13 cellular contexts compared by ENCODE assay signal in genomic region chr12:93145086-93145485, GRCh38.
A peak's percentile ranks its signal among the peaks of the same experiment; 100 is the strongest.
DNase-seq lines count a peak whose midpoint lies in the region; ATAC-seq, FAIRE-seq and TF ChIP-seq lines count a peak whose summit lies in the region.
"Had no signal": no experiment of that assay in that cellular context is flagged by ENCODE, and none has a peak within 500 bp of the region (broad histone marks: within the 10 kb centered on the region; RNA-seq: fewer than 3 reads in every experiment).

No MANE protein-coding gene starts in this region.

- TF ChIP-seq RAD21 in liver (IDR thresholded peaks at IDR 0.05): peak in 1 of 2 donors; percentile 14
- TF ChIP-seq RAD21 in HepG2 (CRISPR knock-in tag; IDR thresholded peaks at IDR 0.05): no peak

- no peaks in the 10 kb centered on the region for H4K20me1 ChIP-seq in HepG2 (ENCODE audit: insufficient read depth, low read length)

- H3K79me2 ChIP-seq in HepG2 (ENCODE audit: insufficient read depth, low read length): no peaks in the 10 kb centered on the region

- no peak for TF ChIP-seq POLR2A in HepG2 (IDR thresholded peaks at IDR 0.05; ENCODE audit: insufficient read depth in 1 of 2, low read depth in 2 of 2, low read length in 2 of 2)

- CTCF ChIA-PET in HepG2 (lab: Yijun Ruan, JAX; ENCODE audit: low intra/inter-chr PET ratio, low total read pairs): no interaction called here

- no peak for TF ChIP-seq EP300 in HepG2 (IDR thresholded peaks at IDR 0.05; ENCODE audit: low read depth in 2 of 2, low read length in 2 of 2)
- no peak for TF ChIP-seq EP300 in HepG2 (CRISPR knock-in tag; IDR thresholded peaks at IDR 0.05; ENCODE audit: borderline replicate concordance)

- POLR2A ChIA-PET in HepG2 (lab: Yijun Ruan, JAX): interaction anchor here (1.9 kb wide), 1 partner anchor 10 kb away, joined by 5 read pairs; no protein-coding TSS in a partner anchor

- H3K4me1 ChIP-seq in liver (ENCODE audit: control insufficient read depth in 4 of 4, insufficient read depth in 4 of 4, low read length in 3 of 4) (peaks cover 0 to 14% (median 2%) of the 10 kb centered on the region in 4 donors), HepG2 (ENCODE audit: insufficient read depth, low read length) (peaks cover 27% of the 10 kb centered on the region), RWPE2 (ENCODE audit: insufficient read depth, poor library complexity, severe bottlenecking) (peaks cover 26% of the 10 kb centered on the region)
- H3K4me1 ChIP-seq: upper lobe of left lung had no signal

- FAIRE-seq in HepG2 (lab: Jason Lieb, UNC): no peak

- ATAC-seq in HepG2: no peak
- ATAC-seq in RWPE2 (ENCODE audit: low read depth): peak; percentile 81
- no peak for ATAC-seq in HG03175 (IDR thresholded peaks at IDR 0.05; ENCODE audit: unreplicated experiment)
- ATAC-seq: activated T-cell treated with anti-CD3 and anti-CD28 coated beads, Interleukin-2, amount 50 U/mL, for 4 hours had no signal

- H3K27ac ChIP-seq in liver (ENCODE audit: low read depth in 1 of 2, low read length in 2 of 2) (peak overlapping the region in 1 of 2 donors; percentile 26), HepG2 (ENCODE audit: extremely low read length, insufficient read depth, low read length) (no peak overlapping the region), RWPE2 (ENCODE audit: poor library complexity, severe bottlenecking) (no peak overlapping the region)
- H3K27ac ChIP-seq: skin epidermis, upper lobe of left lung had no signal

- no TSS peak for BruUV-seq in HepG2 (replicated peaks; lab: Mats Ljungman, UMichigan)

- DNase-seq in HepG2 (ENCODE audit: low spot score) (no peak), RWPE2 (ENCODE audit: low spot score) (no peak), left kidney (ENCODE audit: low read depth, low spot score) (peak; percentile 36), dermis blood vessel endothelial cell (no peak), epidermal melanocyte (ENCODE audit: insufficient read length, low spot score) (no peak)
- no peak for DNase-seq in activated effector memory CD4-positive, alpha-beta T cell treated with Interleukin-2 at 50 U/mL for 16 hours
- DNase-seq: activated T-cell treated with anti-CD3 and anti-CD28 coated beads, Interleukin-2, amount 50 U/mL, for 4 hours; caudate nucleus; mesendoderm; upper lobe of left lung had no signal

- H3K36me3 ChIP-seq in liver (ENCODE audit: control insufficient read depth in 4 of 4, insufficient read depth in 3 of 4, low read depth in 1 of 4, low read length in 3 of 4) (no peaks in the 10 kb centered on the region), HepG2 (replicated peaks in 1 of 2; ENCODE audit: control insufficient read depth in 1 of 2, insufficient read depth in 2 of 2, low read length in 2 of 2) (no peaks in the 10 kb centered on the region), RWPE2 (ENCODE audit: low read depth) (no peaks in the 10 kb centered on the region)
- H3K36me3 ChIP-seq: upper lobe of left lung had no signal

- H3K27me3 ChIP-seq in liver (ENCODE audit: control insufficient read depth in 4 of 4, insufficient read depth in 4 of 4, low read length in 3 of 4): no peaks in the 10 kb centered on the region
- H3K27me3 ChIP-seq in HepG2 (ENCODE audit: control insufficient read depth in 1 of 2, insufficient read depth in 2 of 2, low read length in 2 of 2): no peaks in the 10 kb centered on the region
- no peaks in the 10 kb centered on the region for H3K27me3 ChIP-seq in RWPE2 (ENCODE audit: insufficient read depth, poor library complexity, severe bottlenecking)
- H3K27me3 ChIP-seq: upper lobe of left lung had no signal

- H3K9ac ChIP-seq in liver (ENCODE audit: low read depth in 1 of 2, low read length in 2 of 2): no peak overlapping the region
- no peak overlapping the region for H3K9ac ChIP-seq in HepG2 (ENCODE audit: insufficient read depth, low read depth, low read length)

- H3K4me3 ChIP-seq in liver (ENCODE audit: low read depth in 1 of 3, low read length in 3 of 3): peak overlapping the region in 1 of 3 donors; percentile 36
- H3K4me3 ChIP-seq in HepG2 (replicated peaks in 1 of 3; ENCODE audit: insufficient read depth in 1 of 3, low read depth in 2 of 3, low read length in 3 of 3): no peak overlapping the region
- H3K4me3 ChIP-seq in RWPE2 (ENCODE audit: severe bottlenecking): no peak overlapping the region
- H3K4me3 ChIP-seq: skin epidermis, upper lobe of left lung had no signal

- in situ Hi-C loops in HepG2 (cut with HindIII; ENCODE audit: extremely low pct_ligation_motif_present, low pct_unique_long_range_greater_than_20kb): loop anchor here (25.0 kb wide), 1 partner anchor 242 kb away; the partner anchor contains the start of gene NUDT4

- H2AFZ ChIP-seq in HepG2 (ENCODE audit: low read length): no peak overlapping the region

- TF ChIP-seq CTCF in liver (IDR thresholded peaks at IDR 0.05; ENCODE audit: low read depth, low read length, missing input control) (no peak), HepG2 (CRISPR knock-in tag; IDR thresholded peaks at IDR 0.05) (no peak), RWPE2 (IDR thresholded peaks at IDR 0.05; ENCODE audit: poor library complexity, severe bottlenecking) (no peak)

- 32% methylated on average over 5 of the region's 5 CpGs for WGBS in liver
- WGBS in HepG2 (ENCODE audit: low lambda C conversion rate): 67% methylated on average over 5 of the region's 5 CpGs

- intact Hi-C loops in HepG2 (cut with micrococcal nuclease; ENCODE audit: unreplicated experiment): no loop called here

- no peaks in the 10 kb centered on the region for H3K9me3 ChIP-seq in liver (ENCODE audit: control insufficient read depth in 4 of 4, low read length in 3 of 4)
- H3K9me3 ChIP-seq in HepG2 (ENCODE audit: low read length): no peaks in the 10 kb centered on the region
- no peaks in the 10 kb centered on the region for H3K9me3 ChIP-seq in RWPE2 (ENCODE audit: severe bottlenecking)
- H3K9me3 ChIP-seq: upper lobe of left lung had no signal

- no peak overlapping the region for H3K4me2 ChIP-seq in HepG2 (ENCODE audit: low read depth, low read length)

TF ChIP-seq in liver, 16 proteins besides CTCF, POLR2A, EP300 and RAD21:
- no peak for TF ChIP-seq RXRA (IDR thresholded peaks at IDR 0.05)
- no peak for TF ChIP-seq NR2F2 (IDR thresholded peaks at IDR 0.05)
- TF ChIP-seq SP1 (IDR thresholded peaks at IDR 0.05): peak; percentile 11
- TF ChIP-seq REST (IDR thresholded peaks at IDR 0.05): no peak
- TF ChIP-seq FOXA1 (IDR thresholded peaks at IDR 0.05): no peak
- TF ChIP-seq HNF4A (conservative IDR thresholded peaks at IDR 0.05): peak in 1 of 2 donors; percentile 17

TF ChIP-seq in HepG2, 621 proteins besides CTCF, POLR2A, EP300 and RAD21 (continues in another document):
- TF ChIP-seq KDM5A (IDR thresholded peaks at IDR 0.05; ENCODE audit: borderline replicate concordance, low read length) (no peak), ZFX (CRISPR knock-in tag; IDR thresholded peaks at IDR 0.05; ENCODE audit: low read depth) (no peak), TERF1 (CRISPR knock-in tag; IDR thresholded peaks at IDR 0.05) (no peak), NFRKB (IDR thresholded peaks at IDR 0.05) (no peak), SATB2 (CRISPR knock-in tag; IDR thresholded peaks at IDR 0.05) (no peak), ZNF274 (CRISPR knock-in tag; IDR thresholded peaks at IDR 0.05) (no peak), ZKSCAN1 (IDR thresholded peaks at IDR 0.05; ENCODE audit: low read length) (no peak), HNRNPH1 (optimal IDR thresholded peaks at IDR 0.05; ENCODE audit: low read depth, low read length) (no peak), ZNF362 (CRISPR knock-in tag; IDR thresholded peaks at IDR 0.05; ENCODE audit: borderline replicate concordance) (no peak), SNAPC2 (CRISPR knock-in tag; IDR thresholded peaks at IDR 0.05) (no peak), ZNF766 (CRISPR knock-in tag; IDR thresholded peaks at IDR 0.05; ENCODE audit: borderline replicate concordance) (no peak)
